In the genomic region with DNA sequence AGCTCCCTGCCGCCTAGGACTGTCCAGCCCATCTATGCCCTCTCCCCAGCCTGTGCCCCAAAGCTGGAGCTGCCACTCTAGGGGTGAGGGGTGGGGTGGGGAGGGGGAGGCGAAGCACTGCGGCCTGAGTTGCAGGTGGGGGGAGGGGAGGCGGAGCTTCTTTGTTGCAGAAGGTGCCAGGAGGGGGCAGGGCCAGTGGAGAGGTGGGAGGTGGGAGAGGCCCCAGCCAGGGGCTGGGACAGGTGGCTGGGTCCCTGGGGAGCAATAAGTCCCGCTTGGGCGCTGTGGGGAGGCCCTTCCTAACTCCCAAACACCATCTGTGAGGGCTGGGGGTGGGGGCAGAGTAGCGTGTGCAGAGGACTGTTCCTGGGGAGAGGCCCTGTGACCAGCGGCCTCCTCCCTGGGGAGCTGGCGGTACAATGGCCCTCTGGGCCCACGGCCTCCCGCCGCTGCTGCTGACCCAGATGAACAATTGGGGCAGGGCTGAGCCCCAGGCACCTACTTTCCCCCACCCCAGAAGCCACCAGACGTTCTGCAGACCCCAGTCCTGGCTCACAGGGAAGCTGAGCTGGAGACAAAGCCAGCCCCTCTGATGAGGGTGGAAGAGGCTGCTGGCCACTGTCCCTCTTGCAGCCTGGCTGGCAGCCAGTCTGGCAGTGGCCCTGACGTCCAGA, we compare ENCODE assay signal across 9 cellular contexts. TPM values are rescaled to one million over a fixed set of nuclear protein-coding genes. Genes with fewer than 3 reads are reported as not detected.
DNase-seq lines count a peak whose midpoint lies in the region; ATAC-seq and FAIRE-seq lines count a peak whose summit lies in the region.
"Had no signal": no experiment of that assay in that cellular context is flagged by ENCODE, and none has a peak within 500 bp of the region (broad histone marks: within the 10 kb centered on the region; RNA-seq: fewer than 3 reads in every experiment).

No MANE protein-coding gene starts in this region.

- H3K27me3 Mint-ChIP-seq in activated naive CD8-positive, alpha-beta T cell treated with anti-CD3 and anti-CD28 coated beads, Interleukin-2, amount 50 U/mL, for 24 hours: peaks cover 27% of the 10 kb centered on the region

- DNase-seq in GM19239 (ENCODE audit: insufficient read length, low spot score) (peak; percentile 88), NCI-H146 treated with DMSO at 0.1 percent for 48 hours (lab: John Stamatoyannopoulos, UW; ENCODE audit: unreplicated experiment) (peak; percentile 90), myocyte (ENCODE audit: low read depth) (peak; percentile 59), GOT3 (lab: John Stamatoyannopoulos, UW) (no peak)
- DNase-seq in activated naive CD8-positive, alpha-beta T cell treated with anti-CD3 and anti-CD28 coated beads, Interleukin-2, amount 50 U/mL, for 24 hours: peak; percentile 25
- no peak for DNase-seq in activated naive CD4-positive, alpha-beta T cell (lab: John Stamatoyannopoulos, UW)
- DNase-seq in activated CD4-positive, alpha-beta T cell treated with anti-CD3 and anti-CD28 coated beads, Interleukin-2, amount 50 U/mL, for 1 hour: no peak
- no peak for DNase-seq in activated naive CD4-positive, alpha-beta T cell treated with anti-CD3 and anti-CD28 coated beads, Interleukin-2, amount 50 U/mL, for 16 hours

- peak; percentile 98 for FAIRE-seq in GM19239 (lab: Jason Lieb, UNC)

- no peaks in the 10 kb centered on the region for H3K36me3 Mint-ChIP-seq in activated naive CD8-positive, alpha-beta T cell treated with anti-CD3 and anti-CD28 coated beads, Interleukin-2, amount 50 U/mL, for 24 hours (ENCODE audit: low read depth)

- H3K9me3 Mint-ChIP-seq in activated naive CD8-positive, alpha-beta T cell treated with anti-CD3 and anti-CD28 coated beads, Interleukin-2, amount 50 U/mL, for 24 hours: no peaks in the 10 kb centered on the region
- H3K9me3 Mint-ChIP-seq: T-helper 1 cell treated with Interleukin-12 subunit alpha and Interleukin-12 subunit beta and Interleukin-4 antibody, amounts not matched to agents 30 μg/mL and 1 μg/mL, for 36 hours had no signal

- no peak overlapping the region for H3K4me3 Mint-ChIP-seq in activated naive CD8-positive, alpha-beta T cell treated with anti-CD3 and anti-CD28 coated beads, Interleukin-2, amount 50 U/mL, for 24 hours

- H3K27ac Mint-ChIP-seq in activated naive CD8-positive, alpha-beta T cell treated with anti-CD3 and anti-CD28 coated beads, Interleukin-2, amount 50 U/mL, for 24 hours: no peak overlapping the region
- H3K27ac Mint-ChIP-seq: T-helper 1 cell treated with Interleukin-12 subunit alpha and Interleukin-12 subunit beta and Interleukin-4 antibody, amounts not matched to agents 30 μg/mL and 1 μg/mL, for 36 hours had no signal

- peaks cover 26% of the 10 kb centered on the region for H3K4me1 Mint-ChIP-seq in activated naive CD8-positive, alpha-beta T cell treated with anti-CD3 and anti-CD28 coated beads, Interleukin-2, amount 50 U/mL, for 24 hours

- no peak for ATAC-seq in activated naive CD8-positive, alpha-beta T cell treated with anti-CD3 and anti-CD28 coated beads, Interleukin-2, amount 50 U/mL, for 24 hours

RNA-seq across cellular contexts. Expression of gene NTN3, which starts 2.2 kb away (rescaled TPM):
- total RNA-seq in myocyte: 0.10 TPM in 1 of 2 replicates, not detected in the other
- polyA plus RNA-seq in myocyte (2012): 0.23 TPM

RNA-seq across cellular contexts. Expression of gene TBC1D24, which starts 6.1 kb away (rescaled TPM):
- total RNA-seq in myocyte: 27.6 and 46.3 TPM in 2 replicates
- polyA plus RNA-seq in myocyte (2012): 11.1 TPM

RNA-seq across cellular contexts. Expression of gene TEDC2, which starts 9.0 kb away (rescaled TPM):
- 5.7 and 10.4 TPM in 2 replicates for total RNA-seq in myocyte
- polyA plus RNA-seq in myocyte (2012): 2.5 TPM

RNA-seq across cellular contexts. Expression of gene CCNF, which starts 39.6 kb away (rescaled TPM):
- total RNA-seq in myocyte: 3.1 and 3.2 TPM in 2 replicates
- polyA plus RNA-seq in myocyte (2012): 1.8 TPM

RNA-seq across cellular contexts. Expression of gene ATP6V0C, which starts 44.9 kb away (rescaled TPM):
- 50.9 and 59.2 TPM in 2 replicates for total RNA-seq in myocyte
- 273 TPM for polyA plus RNA-seq in myocyte (2012)

Comparison
In these comparisons a context has a peak if more than half of its experiments do, and no peak if none do; other contexts are left out.
1. DNase-seq: peak in GM19239 (single experiment), NCI-H146 treated with DMSO at 0.1 percent for 48 hours (single experiment), activated naive CD8-positive, alpha-beta T cell treated with anti-CD3 and anti-CD28 coated beads, Interleukin-2, amount 50 U/mL, for 24 hours (single experiment) and myocyte (single experiment); none in activated naive CD4-positive, alpha-beta T cell (0 of 4), activated CD4-positive, alpha-beta T cell treated with anti-CD3 and anti-CD28 coated beads, Interleukin-2, amount 50 U/mL, for 1 hour (single experiment), activated naive CD4-positive, alpha-beta T cell treated with anti-CD3 and anti-CD28 coated beads, Interleukin-2, amount 50 U/mL, for 16 hours (single experiment) and GOT3 (single experiment).